26 cellular contexts compared by ENCODE assay signal in the genomic region with DNA sequence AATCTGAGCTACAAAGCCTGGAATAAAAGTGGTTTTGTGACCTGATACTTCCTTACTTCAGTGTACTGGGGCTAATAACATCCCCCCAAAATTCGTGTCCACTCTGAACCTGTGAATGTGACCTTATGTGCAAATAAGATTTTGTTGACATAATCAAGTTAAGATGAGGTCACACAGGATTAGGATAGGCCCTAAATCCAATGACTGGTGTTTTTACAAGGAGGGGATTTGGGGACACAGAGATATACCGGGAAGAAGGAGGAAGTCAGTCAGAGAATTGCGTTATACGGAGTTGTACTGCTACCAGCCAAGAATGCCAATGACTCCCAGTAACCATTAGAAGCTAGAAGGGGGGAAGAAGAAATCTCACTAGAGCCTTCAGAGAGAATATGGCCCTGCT.
"Had no signal": no experiment of that assay in that cellular context is flagged by ENCODE, and none has a peak within 500 bp of the region (broad histone marks: within the 10 kb centered on the region; RNA-seq: fewer than 3 reads in every experiment).

No MANE protein-coding gene starts in this region.

- H3K27me3 ChIP-seq: adrenal gland, body of pancreas, esophagus squamous epithelium, gastroesophageal sphincter, heart right ventricle had no signal

- H3K4me3 ChIP-seq: adrenal gland, body of pancreas, esophagus squamous epithelium, gastroesophageal sphincter, heart right ventricle had no signal

- H3K9me3 ChIP-seq: adrenal gland, body of pancreas, esophagus squamous epithelium, gastroesophageal sphincter, heart right ventricle had no signal

- H3K4me1 ChIP-seq: esophagus squamous epithelium, gastroesophageal sphincter, heart right ventricle had no signal

- H3K27ac ChIP-seq: adrenal gland, body of pancreas, epithelial cell of prostate, esophagus squamous epithelium, gastroesophageal sphincter, heart right ventricle had no signal

- DNase-seq: activated CD4-positive, alpha-beta T cell treated with anti-CD3 and anti-CD28 coated beads for 48 hours; activated CD4-positive, alpha-beta T cell treated with anti-CD3 and anti-CD28 coated beads, Interleukin-2, amount 50 U/mL, for 1 hour; activated CD4-positive, alpha-beta T cell treated with anti-CD3 and anti-CD28 coated beads, Interleukin-2, amount 50 U/mL, for 48 hours; activated CD8-positive, alpha-beta memory T cell treated with anti-CD3 and anti-CD28 coated beads, Interleukin-2, amount 10 ng/mL, durations not matched to agents 7 days and 5 days; activated CD8-positive, alpha-beta memory T cell treated with anti-CD3 and anti-CD28 coated beads, Interleukin-2, amount 50 U/mL, for 4 hours; activated CD8-positive, alpha-beta T cell treated with anti-CD3 and anti-CD28 coated beads, Interleukin-2, amount 10 ng/mL, durations not matched to agents 7 days and 5 days; activated effector memory CD4-positive, alpha-beta T cell treated with anti-CD3 and anti-CD28 coated beads, Interleukin-2, amount 50 U/mL, for 16 hours; activated naive CD4-positive, alpha-beta T cell treated with anti-CD3 and anti-CD28 coated beads for 36 hours; activated naive CD8-positive, alpha-beta T cell treated with anti-CD3 and anti-CD28 coated beads for 36 hours; activated naive CD8-positive, alpha-beta T cell treated with anti-CD3 and anti-CD28 coated beads, Interleukin-2, amount 50 U/mL, for 24 hours; activated T-cell treated with anti-CD3 and anti-CD28 coated beads, Interleukin-2, amount 50 U/mL, for 1 hour; activated T-cell treated with anti-CD3 and anti-CD28 coated beads, Interleukin-2, amount 50 U/mL, for 48 hours; adrenal gland; amygdala; aorta; body of pancreas; caudate nucleus; cortex of kidney; dermis blood vessel endothelial cell; effector CD4-positive, alpha-beta T cell; esophagus squamous epithelium; foreskin melanocyte; heart right ventricle; T-helper 2 cell had no signal

- H3K36me3 ChIP-seq: adrenal gland, esophagus squamous epithelium, gastroesophageal sphincter, heart right ventricle had no signal
